Comparison of ENCODE assay signal across 8 cellular contexts in the genomic region with DNA sequence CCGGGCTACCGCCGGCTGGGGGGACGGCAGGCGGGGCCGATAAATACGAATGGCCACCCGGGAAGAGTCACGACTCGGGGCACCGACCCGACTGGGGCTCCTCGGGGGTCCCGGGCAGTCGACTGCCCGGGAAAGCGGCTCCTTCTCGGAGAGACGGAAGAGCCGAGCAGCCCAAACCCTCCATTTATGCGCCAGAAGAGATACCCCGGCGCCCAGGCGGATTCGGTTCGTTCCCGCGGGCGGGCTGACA. TPM values are rescaled to one million over a fixed set of nuclear protein-coding genes. Genes with fewer than 3 reads are reported as not detected.
DNase-seq lines count a peak whose midpoint lies in the region; ATAC-seq, FAIRE-seq and TF ChIP-seq lines count a peak whose summit lies in the region.

No MANE protein-coding gene starts in this region.

- TF ChIP-seq CTCF in 22Rv1 (IDR thresholded peaks at IDR 0.05), result no peak
- TF ChIP-seq CTCF in bronchial epithelial cell (IDR thresholded peaks at IDR 0.05; ENCODE audit: insufficient read depth, low read length, severe bottlenecking), result no peak

- FAIRE-seq in bronchial epithelial cell (lab: Jason Lieb, UNC), result no peak

- no peaks in the 10 kb centered on the region for H3K27me3 ChIP-seq in HUES64 (ENCODE audit: insufficient read depth, low read length)
- H3K27me3 ChIP-seq in bronchial epithelial cell (ENCODE audit: control insufficient read depth, insufficient read depth, low read length), result no peaks in the 10 kb centered on the region
- no peaks in the 10 kb centered on the region for H3K27me3 ChIP-seq in muscle layer of colon (ENCODE audit: control insufficient read depth in 1 of 2, insufficient read depth in 2 of 2, low read length in 2 of 2)

- H3K9me3 ChIP-seq in HUES64 (ENCODE audit: insufficient read depth, low read depth, low read length) (no peaks in the 10 kb centered on the region), muscle layer of colon (ENCODE audit: low read length) (no peaks in the 10 kb centered on the region)

- H3K9ac ChIP-seq in HUES64 (ENCODE audit: low read depth, low read length) (peak overlapping the region; percentile 50), muscle layer of colon (ENCODE audit: low read length) (peak overlapping the region; percentile 74)

- H3K4me1 ChIP-seq in HUES64 (ENCODE audit: insufficient read depth, low read length) (peaks cover 9% of the 10 kb centered on the region; the same call in 1 of the 2 replicates), muscle layer of colon (ENCODE audit: insufficient read depth, low read length) (peaks cover 3% of the 10 kb centered on the region)

- H3K4me3 ChIP-seq in HUES64 (ENCODE audit: low read length) (peak overlapping the region; percentile 89), bronchial epithelial cell (ENCODE audit: low read depth, low read length) (peak overlapping the region; percentile 94), muscle layer of colon (ENCODE audit: low read depth in 1 of 2, low read length in 2 of 2) (peak overlapping the region; percentile 82 to 96)

- DNase-seq in bronchial epithelial cell (ENCODE audit: low read depth) (no peak), NCI-H2029 (lab: John Stamatoyannopoulos, UW) (no peak), AG20443 (ENCODE audit: low spot score) (no peak), H4 (ENCODE audit: low spot score) (no peak)

- under 1% methylated on average over 29 of the region's 29 CpGs for WGBS in HUES64

- H3K36me3 ChIP-seq in HUES64 (ENCODE audit: insufficient read depth, low read length), result no peaks in the 10 kb centered on the region
- no peaks in the 10 kb centered on the region for H3K36me3 ChIP-seq in bronchial epithelial cell (ENCODE audit: control insufficient read depth, insufficient read depth, low read length)
- H3K36me3 ChIP-seq in muscle layer of colon (ENCODE audit: insufficient read depth, low read length), result peaks cover 6% of the 10 kb centered on the region

- peak; percentile 13 for ATAC-seq in GM19397 (IDR thresholded peaks at IDR 0.05; ENCODE audit: unreplicated experiment)

- H3K27ac ChIP-seq in 22Rv1, result peak overlapping the region; percentile 82
- no peak overlapping the region; the same call in 1 of the 2 replicates for H3K27ac ChIP-seq in HUES64 (ENCODE audit: low read depth, low read length)
- peak overlapping the region; percentile 84 for H3K27ac ChIP-seq in muscle layer of colon (ENCODE audit: low read depth, low read length)

RNA-seq across cellular contexts. Expression of gene SYNJ1, which starts 0.4 kb away (rescaled TPM):
- polyA plus RNA-seq in HUES64 (2013, experiment 1 of 2), result 2.3 TPM
- 3.6 TPM for polyA plus RNA-seq in HUES64 (2013, experiment 2 of 2)
- 2.6 and 3.8 TPM in 2 replicates for total RNA-seq in bronchial epithelial cell
- total RNA-seq in H4 (2014; rRNA removed; shearing (Covaris generic)), result 5.5 and 8.1 TPM in 2 replicates

RNA-seq across cellular contexts. Expression of gene PAXBP1, which starts 44.2 kb away (rescaled TPM):
- 34.5 TPM for polyA plus RNA-seq in HUES64 (2013, experiment 1 of 2)
- polyA plus RNA-seq in HUES64 (2013, experiment 2 of 2), result 36.3 TPM
- 25.6 and 26.6 TPM in 2 replicates for total RNA-seq in bronchial epithelial cell
- total RNA-seq in H4 (2014; rRNA removed; shearing (Covaris generic)), result 10.7 and 12.5 TPM in 2 replicates
